Comparison of ENCODE assay signal across 9 cellular contexts in the genomic region with DNA sequence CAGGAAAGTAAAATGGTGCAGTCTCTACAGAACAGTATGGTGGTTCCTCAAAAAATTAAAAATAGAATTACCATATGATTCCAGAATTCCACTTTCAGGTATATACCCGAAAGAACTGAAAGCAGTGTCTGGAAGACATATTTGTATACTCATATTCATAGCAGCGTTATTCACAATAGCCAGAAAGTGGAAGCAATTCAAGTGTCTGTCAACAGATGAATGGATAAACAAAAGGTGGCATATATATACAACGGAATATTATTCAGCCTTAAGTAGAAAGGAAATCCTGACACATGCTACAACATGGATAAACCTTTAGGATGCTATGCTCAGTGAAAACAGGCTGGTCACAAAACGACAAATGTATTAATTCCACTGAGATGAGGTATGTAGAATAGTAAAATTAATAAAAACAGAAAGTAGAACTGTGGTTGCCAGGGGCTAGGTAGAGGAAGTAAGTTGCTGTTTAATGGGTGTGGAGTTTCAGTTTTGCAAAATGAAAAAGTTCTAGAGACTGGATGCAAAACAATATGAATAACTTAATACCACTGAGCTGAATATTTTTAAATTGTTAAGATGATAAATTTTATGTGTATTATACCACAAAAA. TPM values are rescaled to one million over a fixed set of nuclear protein-coding genes. Genes with fewer than 3 reads are reported as not detected.
A peak's percentile ranks its signal among the peaks of the same experiment; 100 is the strongest.
DNase-seq lines count a peak whose midpoint lies in the region; ATAC-seq and TF ChIP-seq lines count a peak whose summit lies in the region.
"Had no signal": no experiment of that assay in that cellular context is flagged by ENCODE, and none has a peak within 500 bp of the region (broad histone marks: within the 10 kb centered on the region; RNA-seq: fewer than 3 reads in every experiment).

No MANE protein-coding gene starts in this region.

- peak; percentile 90 for ATAC-seq in GM18868 (IDR thresholded peaks at IDR 0.05; ENCODE audit: unreplicated experiment)
- ATAC-seq in GM21528 (IDR thresholded peaks at IDR 0.05; ENCODE audit: low FRiP score, unreplicated experiment): peak; percentile 81
- ATAC-seq in HG03378 (IDR thresholded peaks at IDR 0.05; ENCODE audit: unreplicated experiment): peak; percentile 87

- peak; percentile 28 for DNase-seq in germinal center (ENCODE audit: low spot score)
- no peak for DNase-seq in mesenteric fat pad (ENCODE audit: low spot score)
- DNase-seq in occipital lobe (lab: John Stamatoyannopoulos, UW): no peak
- no peak for DNase-seq in DMS79 treated with DMSO at 0.1 percent for 48 hours (lab: John Stamatoyannopoulos, UW)
- no peak for DNase-seq in lower leg skin (ENCODE audit: low spot score in 2 of 2)
- DNase-seq: T-helper 9 cell had no signal

- intact Hi-C loops in lower leg skin (cut with DNase I; ENCODE audit: low total_unique reads): no loop called here

- TF ChIP-seq POLR2A in lower leg skin (IDR thresholded peaks at IDR 0.05): no peak

- no peak for TF ChIP-seq CTCF in lower leg skin (IDR thresholded peaks at IDR 0.05)

- 73 to 77% methylated on average over 4 of the region's 4 CpGs for WGBS in lower leg skin, 2 donors

- H3K4me3 ChIP-seq in lower leg skin (ENCODE audit: low read depth, poor library complexity, severe bottlenecking): no peak overlapping the region

RNA-seq across cellular contexts. Expression of a gene that starts 14.5 kb away (rescaled TPM):
- 5,251 TPM for total RNA-seq in mesenteric fat pad
- not detected for total RNA-seq in occipital lobe
- 10 to 100 TPM; 16.8 to 44.3 (median 32.7) TPM for total RNA-seq in lower leg skin

RNA-seq across cellular contexts. Expression of a gene that starts 32.1 kb away (rescaled TPM):
- total RNA-seq in mesenteric fat pad: 700 TPM
- total RNA-seq in occipital lobe: 0.31 TPM
- total RNA-seq in lower leg skin: 1 to 10 TPM; 2.8 to 5.5 (median 3.9) TPM

RNA-seq across cellular contexts. Expression of a gene that starts 41.4 kb away (rescaled TPM):
- total RNA-seq in mesenteric fat pad: 26.4 TPM
- total RNA-seq in occipital lobe: 126 TPM
- 10 to 100 TPM in 3 of 4 donors, 1 to 10 TPM in 1; 10.0 to 26.4 (median 20.4) TPM for total RNA-seq in lower leg skin

RNA-seq across cellular contexts. Expression of a gene that starts 41.8 kb away (rescaled TPM):
- 43.5 TPM for total RNA-seq in mesenteric fat pad
- total RNA-seq in occipital lobe: 84.2 TPM
- 10 to 100 TPM; 46.4 to 73.0 (median 53.5) TPM for total RNA-seq in lower leg skin

RNA-seq across cellular contexts. Expression of a gene that starts 43.9 kb away (rescaled TPM):
- total RNA-seq in mesenteric fat pad: 4.1 TPM
- not detected for total RNA-seq in occipital lobe
- total RNA-seq in lower leg skin: under 1 TPM in 1 of 4 donors, not detected in 3; 0.84 TPM

Comparison
In these comparisons a context has a peak if more than half of its experiments do, and no peak if none do; other contexts are left out.
1. RNA of a gene that starts 14.5 kb away (total RNA-seq): 5,251 TPM in mesenteric fat pad (single experiment); 16.8 to 44.3 TPM in lower leg skin and not detected in occipital lobe (single experiment); every median in the first group is over 100 times any median in the second.
2. RNA of a gene that starts 32.1 kb away (total RNA-seq): 700 TPM in mesenteric fat pad (single experiment); 2.8 to 5.5 TPM in lower leg skin and 0.31 TPM in occipital lobe (single experiment); every median in the first group is over 100 times any median in the second.
3. Peak in every context shown above with its lines, with median percentiles within 50 percentile points of each other: ATAC-seq.